ENCODE assay signal across 1 cellular context in the genomic region with DNA sequence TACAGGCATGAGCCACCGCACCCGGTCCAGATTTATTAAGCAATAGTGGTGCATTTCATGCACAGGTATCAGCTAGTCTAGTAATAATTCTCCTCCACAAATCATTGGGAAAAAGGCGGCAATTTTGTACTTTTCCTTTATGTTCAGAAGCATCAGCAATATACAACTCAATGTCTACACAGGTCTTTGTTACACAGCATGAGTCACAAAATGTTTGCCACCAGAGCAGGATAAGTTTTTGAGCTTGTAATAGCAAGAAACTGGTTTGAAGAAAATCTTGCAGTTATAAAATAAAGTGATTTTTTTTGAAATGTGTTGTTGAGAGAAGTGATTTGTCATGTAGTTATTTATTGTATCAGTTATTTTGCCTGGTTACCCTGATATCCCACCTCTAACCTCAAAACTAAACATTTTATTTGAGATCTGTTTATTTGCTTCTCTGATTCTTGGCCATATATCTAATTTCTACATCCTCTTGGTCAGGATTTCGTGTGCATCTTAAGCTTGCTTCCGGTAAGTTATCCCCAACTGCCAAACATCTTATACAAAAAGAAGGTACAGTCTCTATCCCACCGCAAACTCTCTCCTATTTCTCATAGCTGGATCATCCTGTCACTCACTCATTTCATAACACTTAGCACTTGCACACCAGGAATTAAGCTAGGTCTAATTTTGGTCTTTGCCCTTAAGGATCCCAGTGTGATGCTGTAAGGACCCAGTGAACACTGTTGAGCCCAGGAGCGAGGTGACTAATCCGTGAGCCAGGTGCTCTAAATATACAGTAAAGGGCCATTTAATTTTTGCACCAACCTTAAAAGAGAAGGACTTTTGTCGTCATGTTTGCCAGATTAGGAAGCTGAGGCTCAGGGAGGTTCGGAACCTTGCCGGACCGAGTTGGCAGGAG.
TF ChIP-seq lines count a peak whose summit lies in the region.

No MANE protein-coding gene starts in this region.

TF ChIP-seq in IMR-90, 13 proteins besides CTCF, POLR2A, EP300 and RAD21 (continued from another document):
- TF ChIP-seq MAZ (IDR thresholded peaks at IDR 0.05; ENCODE audit: borderline replicate concordance, low read depth, low read length), result no peak
- no peak for TF ChIP-seq RFX5 (IDR thresholded peaks at IDR 0.05; ENCODE audit: low read depth, low read length)
